ENCODE assay signal across 22 cellular contexts in genomic region chr17:62875296-62875695, GRCh38.
A peak's percentile ranks its signal among the peaks of the same experiment; 100 is the strongest.
DNase-seq lines count a peak whose midpoint lies in the region; TF ChIP-seq lines count a peak whose summit lies in the region.
"Had no signal": no experiment of that assay in that cellular context is flagged by ENCODE, and none has a peak within 500 bp of the region (broad histone marks: within the 10 kb centered on the region; RNA-seq: fewer than 3 reads in every experiment).

No MANE protein-coding gene starts in this region.

- peaks cover 9% of the 10 kb centered on the region for H3K27me3 Mint-ChIP-seq in nephron progenitor cell (ENCODE audit: low read depth, poor library complexity)
- H3K27me3 Mint-ChIP-seq in type B pancreatic cell = no peaks in the 10 kb centered on the region
- no peaks in the 10 kb centered on the region for H3K27me3 Mint-ChIP-seq in endothelial cell (ENCODE audit: unreplicated experiment)

- H3K4me1 Mint-ChIP-seq in nephron progenitor cell (peaks cover 63% of the 10 kb centered on the region), type B pancreatic cell (ENCODE audit: unreplicated experiment) (peaks cover 39% of the 10 kb centered on the region), endothelial cell (ENCODE audit: unreplicated experiment) (peaks cover 19% of the 10 kb centered on the region)

- peaks cover 55% of the 10 kb centered on the region for H3K4me1 ChIP-seq in cardiac muscle cell (ENCODE audit: low read depth)

- intact Hi-C loops in cardiac septum (cut with DNase I) = no loop called here

- H3K36me3 ChIP-seq in cardiac muscle cell = no peaks in the 10 kb centered on the region

- H3K4me3 ChIP-seq in cardiac muscle cell = no peak overlapping the region
- H3K4me3 ChIP-seq: SK-N-MC had no signal

- H3K27ac ChIP-seq in cardiac muscle cell (peak overlapping the region; percentile 95), caudate nucleus (ENCODE audit: low read depth, low read length) (peak overlapping the region; percentile 38)
- H3K27ac ChIP-seq: SK-N-MC had no signal

- TF ChIP-seq CTCF in cardiac muscle cell (IDR thresholded peaks at IDR 0.05; ENCODE audit: low read depth, low read length) (no peak), nephron progenitor cell (IDR thresholded peaks at IDR 0.05) (no peak), type B pancreatic cell (conservative IDR thresholded peaks at IDR 0.05) (no peak), endothelial cell (IDR thresholded peaks at IDR 0.05; ENCODE audit: unreplicated experiment) (no peak)

- H3K27me3 ChIP-seq in cardiac muscle cell = no peaks in the 10 kb centered on the region

- no peak overlapping the region for H3K4me3 Mint-ChIP-seq in nephron progenitor cell
- H3K4me3 Mint-ChIP-seq in type B pancreatic cell = peak overlapping the region; percentile 27
- H3K4me3 Mint-ChIP-seq in endothelial cell (ENCODE audit: unreplicated experiment) = no peak overlapping the region

- no peaks in the 10 kb centered on the region for H3K9me3 ChIP-seq in cardiac muscle cell (ENCODE audit: low read depth)

- DNase-seq in cardiac muscle cell (ENCODE audit: low read depth in 1 of 2, low spot score in 1 of 2) (peak in 1 of 2 donors; percentile 91), cardiac septum (ENCODE audit: low spot score) (no peak), caudate nucleus (lab: John Stamatoyannopoulos, UW) (no peak), nephron progenitor cell (peak; percentile 42), type B pancreatic cell (ENCODE audit: extremely low spot score, unreplicated experiment) (no peak), NCI-H2227 treated with DMSO at 0.1 percent for 48 hours (lab: John Stamatoyannopoulos, UW) (no peak), endothelial cell (ENCODE audit: low spot score) (no peak)
- no peak for DNase-seq in stimulated activated naive CD4-positive, alpha-beta T cell treated with Interleukin-2 at 50 U/mL for 16 hours (lab: John Stamatoyannopoulos, UW)
- DNase-seq: 8988T; Calu3; DMS79 treated with DMSO at 0.1 percent for 48 hours; H7; KG1; MM.1S; NCI-H2029; NCI-H446 treated with DMSO at 0.1 percent for 48 hours; NCI-H526; NCI-H82; NK-92 treated with Interleukin-12 subunit alpha and Interleukin-12 subunit beta, amount 100 ng/mL, for 24 hours; RPMI8226; SHP77 treated with DMSO at 0.1 percent for 48 hours had no signal

- H3K27ac Mint-ChIP-seq in nephron progenitor cell (peak overlapping the region; percentile 14), type B pancreatic cell (no peak overlapping the region), endothelial cell (ENCODE audit: unreplicated experiment) (no peak overlapping the region)

- H3K9me3 Mint-ChIP-seq in nephron progenitor cell = no peaks in the 10 kb centered on the region
- H3K9me3 Mint-ChIP-seq in type B pancreatic cell = no peaks in the 10 kb centered on the region
- H3K9me3 Mint-ChIP-seq in endothelial cell (ENCODE audit: unreplicated experiment) = no peaks in the 10 kb centered on the region

- no peaks in the 10 kb centered on the region for H3K36me3 Mint-ChIP-seq in nephron progenitor cell (ENCODE audit: low read depth)
- no peaks in the 10 kb centered on the region for H3K36me3 Mint-ChIP-seq in type B pancreatic cell
- H3K36me3 Mint-ChIP-seq in endothelial cell (ENCODE audit: low read depth, unreplicated experiment) = no peaks in the 10 kb centered on the region
